In the genomic region with DNA sequence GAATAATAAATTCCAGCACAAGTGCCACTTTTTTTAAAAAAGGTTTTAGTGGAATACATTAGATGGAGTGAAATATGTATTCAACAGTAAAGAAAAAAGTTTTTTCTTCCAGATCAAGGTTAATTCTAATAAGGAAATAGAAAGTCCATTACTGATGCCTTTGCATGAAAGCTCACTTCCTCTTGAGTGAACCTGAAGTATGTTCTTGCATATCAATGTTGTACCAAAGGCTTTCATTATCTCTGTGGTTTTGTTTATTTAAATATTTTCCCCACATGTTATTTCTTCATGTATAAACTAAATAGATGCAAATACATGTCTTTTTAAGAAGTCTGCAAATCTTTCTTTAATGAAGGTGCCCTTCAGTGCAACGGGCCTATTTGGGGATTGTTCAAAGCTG, we compare ENCODE assay signal across 29 cellular contexts.
"Had no signal": no experiment of that assay in that cellular context is flagged by ENCODE, and none has a peak within 500 bp of the region (broad histone marks: within the 10 kb centered on the region; RNA-seq: fewer than 3 reads in every experiment).

No MANE protein-coding gene starts in this region.

- H3K4me3 ChIP-seq: adrenal gland, cardiac muscle cell, colonic mucosa, gastrocnemius medialis, left lung, lower lobe of right lung, neural progenitor cell, psoas muscle, right atrium auricular region, stomach, thyroid gland had no signal

- H3K27me3 ChIP-seq: adrenal gland, cardiac muscle cell, colonic mucosa, gastrocnemius medialis, left lung, neural progenitor cell, right atrium auricular region, stomach, thyroid gland had no signal

- H3K36me3 ChIP-seq: adrenal gland, cardiac muscle cell, colonic mucosa, gastrocnemius medialis, left lung, lower lobe of right lung, neural progenitor cell, right atrium auricular region, stomach, thyroid gland had no signal

- H3K9ac ChIP-seq: neural progenitor cell, parathyroid adenoma had no signal

- H3K4me2 ChIP-seq: neural progenitor cell had no signal

- H3K27ac ChIP-seq: adrenal gland, cardiac muscle cell, colonic mucosa, gastrocnemius medialis, left lung, lower lobe of right lung, neural progenitor cell, parathyroid adenoma, psoas muscle, right atrium auricular region, stomach, thyroid gland, VCaP had no signal

- ATAC-seq: gastrocnemius medialis; left lung; lower lobe of right lung; natural killer cell; psoas muscle; stimulated activated naive B cell treated with anti-CD40 and anti-IgM and Interleukin-4, amounts not matched to agents 10 μg/mL and 1 μg/mL and 100 μg/mL, for 72 hours had no signal

- H3K79me2 ChIP-seq: parathyroid adenoma had no signal

- H3K9me3 ChIP-seq: adrenal gland, colonic mucosa, gastrocnemius medialis, lower lobe of right lung, psoas muscle, right atrium auricular region, thyroid gland had no signal

- H2AFZ ChIP-seq: neural progenitor cell, parathyroid adenoma had no signal

- H3K4me1 ChIP-seq: adrenal gland, colonic mucosa, gastrocnemius medialis, left lung, lower lobe of right lung, neural progenitor cell, parathyroid adenoma, psoas muscle, right atrium auricular region, stomach, thyroid gland had no signal

- DNase-seq: activated CD4-positive, alpha-beta T cell treated with anti-CD3 and anti-CD28 coated beads for 4 hours; activated CD4-positive, alpha-beta T cell treated with anti-CD3 and anti-CD28 coated beads, Interleukin-2, amount 50 U/mL, for 4 hours; activated effector memory CD4-positive, alpha-beta T cell treated with Interleukin-2 at 50 U/mL for 16 hours; activated naive CD4-positive, alpha-beta T cell treated with anti-CD3 and anti-CD28 coated beads for 36 hours; activated naive CD8-positive, alpha-beta T cell treated with anti-CD3 and anti-CD28 coated beads for 36 hours; adrenal gland; aorta; cerebellar nuclear complex; colonic mucosa; effector memory CD4-positive, alpha-beta T cell; gastrocnemius medialis; glutamatergic neuron; left lung; lower lobe of right lung; mesenchymal stem cell; natural killer cell; occipital lobe; psoas muscle; stimulated activated CD4-positive, alpha-beta T cell treated with anti-CD3 and anti-CD28 coated beads, Interleukin-15, amount 100 ng/mL, for 24 hours; stimulated activated CD4-positive, alpha-beta T cell treated with anti-CD3 and anti-CD28 coated beads, Interleukin-2, amount 100 ng/mL, for 24 hours; stimulated activated naive B cell treated with anti-CD40 and anti-IgM and Interleukin-4, amounts not matched to agents 10 μg/mL and 1 μg/mL and 100 μg/mL, for 72 hours; stomach; T-helper 2 cell; thyroid gland had no signal
